11 cellular contexts compared by ENCODE assay signal in the genomic region with DNA sequence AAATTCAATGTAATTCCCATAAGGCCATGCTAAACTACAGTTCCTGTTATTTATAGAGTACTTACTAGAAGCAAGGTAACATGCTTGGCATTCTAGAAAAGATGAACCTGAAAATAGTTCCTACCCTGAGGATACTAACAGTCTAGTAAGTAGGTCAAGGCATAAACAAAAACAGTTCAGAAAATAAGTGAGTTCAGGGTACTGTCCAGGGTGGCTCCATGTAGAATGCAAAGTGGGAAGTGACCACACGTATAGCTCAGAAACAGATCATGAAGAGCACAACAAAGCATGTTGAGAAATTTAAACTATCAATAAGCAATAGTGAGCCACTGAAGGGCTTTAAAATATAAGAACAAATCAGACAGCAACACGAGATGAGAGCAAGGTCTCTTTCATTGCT. TPM values are rescaled to one million over a fixed set of nuclear protein-coding genes. Genes with fewer than 3 reads are reported as not detected.
A peak's percentile ranks its signal among the peaks of the same experiment; 100 is the strongest.
DNase-seq lines count a peak whose midpoint lies in the region; ATAC-seq, FAIRE-seq and TF ChIP-seq lines count a peak whose summit lies in the region.
"Had no signal": no experiment of that assay in that cellular context is flagged by ENCODE, and none has a peak within 500 bp of the region (broad histone marks: within the 10 kb centered on the region; RNA-seq: fewer than 3 reads in every experiment).

No MANE protein-coding gene starts in this region.

- H3K27me3 ChIP-seq in HepG2 (ENCODE audit: control insufficient read depth in 1 of 2, insufficient read depth in 2 of 2, low read length in 2 of 2) (no peaks in the 10 kb centered on the region; a peak in 1 of 5 replicates), right lobe of liver (no peaks in the 10 kb centered on the region)
- H3K27me3 ChIP-seq: BE2C had no signal

- ATAC-seq in HepG2 (no peak), right lobe of liver (no peak), memory B cell (ENCODE audit: low read depth) (no peak), GM21723 (IDR thresholded peaks at IDR 0.05; ENCODE audit: unreplicated experiment) (no peak)

- H3K9ac ChIP-seq in HepG2 (ENCODE audit: insufficient read depth, low read depth, low read length) = no peak overlapping the region; the same call in 1 of the 2 replicates

- BruUV-seq in HepG2 (replicated peaks; lab: Mats Ljungman, UMichigan) = no TSS peak

- peaks cover 48% of the 10 kb centered on the region for H3K4me1 ChIP-seq in HepG2 (ENCODE audit: insufficient read depth, low read length)
- H3K4me1 ChIP-seq in right lobe of liver = peaks cover 0 to 22% (median 7%) of the 10 kb centered on the region in 4 donors
- H3K4me1 ChIP-seq: BE2C had no signal

- TF ChIP-seq POLR2A in HepG2 (IDR thresholded peaks at IDR 0.05; ENCODE audit: insufficient read depth in 1 of 2, low read depth in 2 of 2, low read length in 2 of 2) (no peak), right lobe of liver (IDR thresholded peaks at IDR 0.05) (no peak)

- H3K36me3 ChIP-seq in HepG2 (replicated peaks in 1 of 2; ENCODE audit: control insufficient read depth in 1 of 2, insufficient read depth in 2 of 2, low read length in 2 of 2) = peaks cover 0 to 7% of the 10 kb centered on the region in 2 experiments; a peak in 2 of 5 replicates
- no peaks in the 10 kb centered on the region for H3K36me3 ChIP-seq in right lobe of liver
- H3K36me3 ChIP-seq: BE2C had no signal

- H3K9me3 ChIP-seq in HepG2 (ENCODE audit: low read length) (no peaks in the 10 kb centered on the region), right lobe of liver (no peaks in the 10 kb centered on the region)
- H3K9me3 ChIP-seq: BE2C had no signal

- peak overlapping the region; percentile 83 to 98 (median 93); a peak in 1 of 6 replicates for H3K4me3 ChIP-seq in HepG2 (replicated peaks in 1 of 3; ENCODE audit: insufficient read depth in 1 of 3, low read depth in 2 of 3, low read length in 3 of 3)
- H3K4me3 ChIP-seq in right lobe of liver = no peak overlapping the region

- in situ Hi-C loops in HepG2 (cut with HindIII; ENCODE audit: extremely low pct_ligation_motif_present, low pct_unique_long_range_greater_than_20kb) = no loop called here

- H4K20me1 ChIP-seq in HepG2 (ENCODE audit: insufficient read depth, low read length) = peaks cover 19% of the 10 kb centered on the region; the same call in 1 of the 2 replicates

- no peak overlapping the region for H2AFZ ChIP-seq in HepG2 (ENCODE audit: low read length)

- TF ChIP-seq EP300 in HepG2 (IDR thresholded peaks at IDR 0.05; ENCODE audit: low read depth in 2 of 2, low read length in 2 of 2) (no peak), HepG2 (CRISPR knock-in tag; IDR thresholded peaks at IDR 0.05; ENCODE audit: borderline replicate concordance) (no peak)

- peaks cover 70% of the 10 kb centered on the region for H3K79me2 ChIP-seq in HepG2 (ENCODE audit: insufficient read depth, low read length)

- H3K9me3 Mint-ChIP-seq in activated naive CD8-positive, alpha-beta T cell (ENCODE audit: low read depth) = no peaks in the 10 kb centered on the region
- H3K9me3 Mint-ChIP-seq in memory B cell (no peaks in the 10 kb centered on the region), type B pancreatic cell (no peaks in the 10 kb centered on the region)

- no peaks in the 10 kb centered on the region for H3K27me3 Mint-ChIP-seq in activated naive CD8-positive, alpha-beta T cell
- H3K27me3 Mint-ChIP-seq in memory B cell (no peaks in the 10 kb centered on the region), type B pancreatic cell (no peaks in the 10 kb centered on the region)

- peak overlapping the region; percentile 69 for H3K27ac Mint-ChIP-seq in activated naive CD8-positive, alpha-beta T cell
- peak overlapping the region; percentile 100 for H3K27ac Mint-ChIP-seq in memory B cell
- peak overlapping the region; percentile 54 for H3K27ac Mint-ChIP-seq in type B pancreatic cell

- POLR2A ChIA-PET in HepG2 (lab: Yijun Ruan, JAX) = interaction anchor here (0.7 kb wide), 1 partner anchor 345 kb away, joined by 3 read pairs; no protein-coding TSS in a partner anchor

- CTCF ChIA-PET in HepG2 (lab: Yijun Ruan, JAX; ENCODE audit: low intra/inter-chr PET ratio, low total read pairs) = no interaction called here

- DNase-seq in HepG2 (ENCODE audit: low spot score) (no peak), right lobe of liver (no peak), memory B cell (ENCODE audit: low spot score in 2 of 2) (no peak), type B pancreatic cell (ENCODE audit: extremely low spot score, unreplicated experiment) (no peak), DMS79 (lab: John Stamatoyannopoulos, UW) (no peak)
- no peak for DNase-seq in stimulated activated CD4-positive, alpha-beta T cell treated with anti-CD3 and anti-CD28 coated beads, Interleukin-2, amount 100 ng/mL, for 48 hours
- DNase-seq: BE2C; stimulated activated CD4-positive, alpha-beta T cell treated with anti-CD3 and anti-CD28 coated beads, Interleukin-12 subunit alpha, Interleukin-12 subunit beta, amount 100 ng/mL, for 4 hours had no signal

- H3K4me3 Mint-ChIP-seq in activated naive CD8-positive, alpha-beta T cell = peak overlapping the region; percentile 92
- H3K4me3 Mint-ChIP-seq in memory B cell = peak overlapping the region; percentile 41
- peak overlapping the region; percentile 96 for H3K4me3 Mint-ChIP-seq in type B pancreatic cell

- H3K36me3 Mint-ChIP-seq in activated naive CD8-positive, alpha-beta T cell = peaks cover 2% of the 10 kb centered on the region
- peaks cover 6% of the 10 kb centered on the region for H3K36me3 Mint-ChIP-seq in memory B cell
- H3K36me3 Mint-ChIP-seq in type B pancreatic cell = no peaks in the 10 kb centered on the region

- H3K27ac ChIP-seq in HepG2 (ENCODE audit: extremely low read length, insufficient read depth, low read length) (no peak overlapping the region), right lobe of liver (no peak overlapping the region)

- H3K4me2 ChIP-seq in HepG2 (ENCODE audit: low read depth, low read length) = peak overlapping the region; percentile 82

- 53% methylated on average over 2 of the region's 2 CpGs for WGBS in HepG2 (ENCODE audit: low lambda C conversion rate)
- WGBS in right lobe of liver (ENCODE audit: insufficient coverage, low coverage, low lambda C conversion rate, missing lambda C conversion rate) = 71% methylated on average over 2 of the region's 2 CpGs

- no peak for FAIRE-seq in HepG2 (lab: Jason Lieb, UNC)
- FAIRE-seq: GM12892 had no signal

- H3K4me1 Mint-ChIP-seq in activated naive CD8-positive, alpha-beta T cell (ENCODE audit: low read depth) = peaks cover 56% of the 10 kb centered on the region
- H3K4me1 Mint-ChIP-seq in memory B cell (peaks cover 37% of the 10 kb centered on the region), type B pancreatic cell (ENCODE audit: unreplicated experiment) (peaks cover 30% of the 10 kb centered on the region)

- no peak for TF ChIP-seq RAD21 in HepG2 (CRISPR knock-in tag; IDR thresholded peaks at IDR 0.05)

- TF ChIP-seq CTCF in HepG2 (CRISPR knock-in tag; IDR thresholded peaks at IDR 0.05) (no peak), right lobe of liver (IDR thresholded peaks at IDR 0.05) (no peak), type B pancreatic cell (conservative IDR thresholded peaks at IDR 0.05) (no peak)

- intact Hi-C loops in HepG2 (cut with micrococcal nuclease; ENCODE audit: unreplicated experiment) = loop anchor here (1.0 kb wide), 1 partner anchor 27 kb away; no protein-coding TSS in a partner anchor
- intact Hi-C loops in right lobe of liver (cut with DNase I) = no loop called here

RNA-seq across cellular contexts. Expression of gene TMED10, which starts 2.3 kb away (rescaled TPM):
- total RNA-seq in HepG2 (2016; rRNA removed; fragmentation: Illumina TruSeq; extraction: Trizol) = 183 and 311 TPM in 2 replicates
- total RNA-seq in HepG2 (2016; cell fraction: cytosol; rRNA removed; fragmentation: Illumina TruSeq; extraction: Trizol; ENCODE audit: low read depth) = 31.8 and 36.6 TPM in 2 replicates
- 191 and 318 TPM in 2 replicates for total RNA-seq in HepG2 (2016; cell fraction: insoluble cytoplasmic fraction; rRNA removed; fragmentation: Illumina TruSeq; extraction: Trizol)
- 62.0 and 63.6 TPM in 2 replicates for total RNA-seq in HepG2 (2016; cell fraction: membrane; rRNA removed; fragmentation: Illumina TruSeq; extraction: Trizol)
- 252 and 291 TPM in 2 replicates for total RNA-seq in HepG2 (2016; cell fraction: nucleus; rRNA removed; fragmentation: Illumina TruSeq; extraction: Trizol)
- 292 and 377 TPM in 2 replicates for polyA plus RNA-seq in HepG2 (2011; rRNA removed)
- 308 and 326 TPM in 2 replicates for polyA plus RNA-seq in HepG2 (2011; cell fraction: cytosol; rRNA removed)
- 81.4 and 84.1 TPM in 2 replicates for polyA plus RNA-seq in HepG2 (2011; cell fraction: nucleus; rRNA removed)
- 131 and 139 TPM in 2 replicates for polyA plus RNA-seq in HepG2 (2012)
- polyA plus RNA-seq in HepG2 (2016; cell fraction: cytosol; fragmentation: Illumina TruSeq; extraction: Trizol; ENCODE audit: low read depth) = 36.6 and 41.3 TPM in 2 replicates
- 162 and 165 TPM in 2 replicates for polyA plus RNA-seq in HepG2 (2016; cell fraction: insoluble cytoplasmic fraction; fragmentation: Illumina TruSeq; extraction: Trizol; ENCODE audit: low read depth)
- 58.6 and 59.0 TPM in 2 replicates for polyA plus RNA-seq in HepG2 (2016; cell fraction: membrane; fragmentation: Illumina TruSeq; extraction: Trizol; ENCODE audit: low read depth)
- 306 and 326 TPM in 2 replicates for polyA plus RNA-seq in HepG2 (2016; cell fraction: nucleus; fragmentation: Illumina TruSeq; extraction: Trizol; ENCODE audit: insufficient read depth, low read depth)
- 546 and 919 TPM in 2 replicates for polyA minus RNA-seq in HepG2 (2011; rRNA and poly(A)+ RNA removed; ENCODE audit: low replicate concordance)
- polyA minus RNA-seq in HepG2 (2011; cell fraction: cytosol; rRNA and poly(A)+ RNA removed) = 247 and 332 TPM in 2 replicates
- polyA minus RNA-seq in HepG2 (2011; cell fraction: nucleus; rRNA and poly(A)+ RNA removed) = 78.8 and 85.5 TPM in 2 replicates
- 100 to 1,000 TPM; 205 to 296 (median 279) TPM for total RNA-seq in right lobe of liver
- total RNA-seq in type B pancreatic cell (ENCODE audit: low replicate concordance) = 273 and 303 TPM in 2 replicates

RNA-seq across cellular contexts. Expression of gene NEK9, which starts 47.2 kb away (rescaled TPM):
- 16.5 and 29.4 TPM in 2 replicates for total RNA-seq in HepG2 (2016; rRNA removed; fragmentation: Illumina TruSeq; extraction: Trizol)
- total RNA-seq in HepG2 (2016; cell fraction: cytosol; rRNA removed; fragmentation: Illumina TruSeq; extraction: Trizol; ENCODE audit: low read depth) = 8.6 and 9.3 TPM in 2 replicates
- 17.5 and 29.6 TPM in 2 replicates for total RNA-seq in HepG2 (2016; cell fraction: insoluble cytoplasmic fraction; rRNA removed; fragmentation: Illumina TruSeq; extraction: Trizol)
- total RNA-seq in HepG2 (2016; cell fraction: membrane; rRNA removed; fragmentation: Illumina TruSeq; extraction: Trizol) = 11.8 and 12.2 TPM in 2 replicates
- 25.2 and 29.4 TPM in 2 replicates for total RNA-seq in HepG2 (2016; cell fraction: nucleus; rRNA removed; fragmentation: Illumina TruSeq; extraction: Trizol)
- polyA plus RNA-seq in HepG2 (2011; rRNA removed) = 27.3 and 32.1 TPM in 2 replicates
- polyA plus RNA-seq in HepG2 (2011; cell fraction: cytosol; rRNA removed) = 17.4 and 19.0 TPM in 2 replicates
- polyA plus RNA-seq in HepG2 (2011; cell fraction: nucleus; rRNA removed) = 69.4 and 74.5 TPM in 2 replicates
- polyA plus RNA-seq in HepG2 (2012) = 30.8 and 31.9 TPM in 2 replicates
- 0.96 and 1.7 TPM in 2 replicates for polyA plus RNA-seq in HepG2 (2016; cell fraction: cytosol; fragmentation: Illumina TruSeq; extraction: Trizol; ENCODE audit: low read depth)
- polyA plus RNA-seq in HepG2 (2016; cell fraction: insoluble cytoplasmic fraction; fragmentation: Illumina TruSeq; extraction: Trizol; ENCODE audit: low read depth) = 32.5 and 34.6 TPM in 2 replicates
- 4.7 and 5.0 TPM in 2 replicates for polyA plus RNA-seq in HepG2 (2016; cell fraction: membrane; fragmentation: Illumina TruSeq; extraction: Trizol; ENCODE audit: low read depth)
- polyA plus RNA-seq in HepG2 (2016; cell fraction: nucleus; fragmentation: Illumina TruSeq; extraction: Trizol; ENCODE audit: insufficient read depth, low read depth) = 60.6 and 64.1 TPM in 2 replicates
- polyA minus RNA-seq in HepG2 (2011; rRNA and poly(A)+ RNA removed; ENCODE audit: low replicate concordance) = 33.3 and 65.4 TPM in 2 replicates
- polyA minus RNA-seq in HepG2 (2011; cell fraction: cytosol; rRNA and poly(A)+ RNA removed) = 16.4 and 19.4 TPM in 2 replicates
- 42.6 and 47.6 TPM in 2 replicates for polyA minus RNA-seq in HepG2 (2011; cell fraction: nucleus; rRNA and poly(A)+ RNA removed)
- 10 to 100 TPM; 22.2 to 56.8 (median 39.6) TPM for total RNA-seq in right lobe of liver
- 81.3 and 117 TPM in 2 replicates for total RNA-seq in type B pancreatic cell (ENCODE audit: low replicate concordance)

Comparison
In these comparisons a context has a peak if more than half of its experiments do, and no peak if none do; other contexts are left out.
1. H3K4me3 ChIP-seq: peak in HepG2 (3 of 3); none in right lobe of liver (0 of 3).
2. H3K4me3 Mint-ChIP-seq: peak in every context shown above with its lines; median percentile 96 in type B pancreatic cell; 92 in activated naive CD8-positive, alpha-beta T cell; 41 in memory B cell.
3. Peak in every context shown above with its lines, with median percentiles within 50 percentile points of each other: H3K27ac Mint-ChIP-seq.